In genomic region chr20:33459599-33459998, GRCh38 we compare ENCODE assay signal across 20 cellular contexts. TPM values are rescaled to one million over a fixed set of nuclear protein-coding genes. Genes with fewer than 3 reads are reported as not detected.
DNase-seq lines count a peak whose midpoint lies in the region; ATAC-seq, FAIRE-seq and TF ChIP-seq lines count a peak whose summit lies in the region.
"Had no signal": no experiment of that assay in that cellular context is flagged by ENCODE, and none has a peak within 500 bp of the region (broad histone marks: within the 10 kb centered on the region; RNA-seq: fewer than 3 reads in every experiment).

No MANE protein-coding gene starts in this region.

- POLR2A ChIA-PET in OCI-LY7 (lab: Charles Lee), result no interaction called here

- H3K36me3 ChIP-seq in OCI-LY7 (ENCODE audit: insufficient read depth, low read length), result no peaks in the 10 kb centered on the region
- H3K36me3 ChIP-seq: HAP-1 had no signal

- H3K4me1 ChIP-seq in OCI-LY7 (ENCODE audit: insufficient read depth, low read length, poor library complexity, severe bottlenecking), result peaks cover 23% of the 10 kb centered on the region
- H3K4me1 ChIP-seq: HAP-1 had no signal

- no peak overlapping the region for H3K27ac ChIP-seq in OCI-LY7 (ENCODE audit: low read depth, low read length, poor library complexity, severe bottlenecking)

- H3K36me3 Mint-ChIP-seq in activated naive CD4-positive, alpha-beta T cell treated with anti-CD3 and anti-CD28 coated beads, Interleukin-2, amount 50 U/mL, for 72 hours, result no peaks in the 10 kb centered on the region
- no peaks in the 10 kb centered on the region for H3K36me3 Mint-ChIP-seq in stimulated activated memory B cell treated with anti-CD40 and anti-IgM and Interleukin-4, amounts not matched to agents 10 μg/mL and 1 μg/mL and 100 μg/mL, for 72 hours
- H3K36me3 Mint-ChIP-seq: CD4-positive, alpha-beta memory T cell had no signal

- H3K4me3 Mint-ChIP-seq in stimulated activated memory B cell treated with anti-CD40 and anti-IgM and Interleukin-4, amounts not matched to agents 10 μg/mL and 1 μg/mL and 100 μg/mL, for 72 hours, result no peak overlapping the region
- H3K4me3 Mint-ChIP-seq: CD4-positive, alpha-beta memory T cell; HFFc6 had no signal

- no peaks in the 10 kb centered on the region for H3K9me3 Mint-ChIP-seq in activated naive CD4-positive, alpha-beta T cell treated with anti-CD3 and anti-CD28 coated beads, Interleukin-2, amount 50 U/mL, for 72 hours
- H3K9me3 Mint-ChIP-seq in stimulated activated memory B cell treated with anti-CD40 and anti-IgM and Interleukin-4, amounts not matched to agents 10 μg/mL and 1 μg/mL and 100 μg/mL, for 72 hours, result no peaks in the 10 kb centered on the region
- H3K9me3 Mint-ChIP-seq: CD4-positive, alpha-beta memory T cell; HFFc6 had no signal

- peaks cover 4% of the 10 kb centered on the region for H3K4me1 Mint-ChIP-seq in stimulated activated memory B cell treated with anti-CD40 and anti-IgM and Interleukin-4, amounts not matched to agents 10 μg/mL and 1 μg/mL and 100 μg/mL, for 72 hours

- DNase-seq in activated naive CD4-positive, alpha-beta T cell treated with anti-CD3 and anti-CD28 coated beads, Interleukin-2, amount 50 U/mL, for 72 hours (ENCODE audit: low spot score in 2 of 2), result no peak
- DNase-seq in activated naive CD4-positive, alpha-beta T cell treated with anti-CD3 and anti-CD28 coated beads, Interleukin-2, amount 50 U/mL, for 16 hours, result no peak
- DNase-seq in OCI-LY7 (ENCODE audit: low spot score) (no peak), myocyte (ENCODE audit: low read depth) (peak; percentile 26), NCI-H774 (lab: John Stamatoyannopoulos, UW) (no peak), GM19239 (ENCODE audit: insufficient read length, low spot score) (no peak), NOMO-1 treated with dmso at 0.1 percent for 144 hours (lab: John Stamatoyannopoulos, UW; ENCODE audit: unreplicated experiment) (no peak)
- DNase-seq: C1 segment of cervical spinal cord; Calu3; CD4-positive, alpha-beta memory T cell; COR-L47; DMS79 treated with DMSO at 0.1 percent for 48 hours; GF-D8; GOT3; HFFc6 had no signal

- H3K4me3 ChIP-seq in OCI-LY7 (ENCODE audit: low read depth, low read length, poor library complexity, severe bottlenecking), result no peak overlapping the region
- H3K4me3 ChIP-seq: HAP-1 had no signal

- no peak for FAIRE-seq in GM19239 (lab: Jason Lieb, UNC)
- FAIRE-seq: GM12891, GM18507, H54 had no signal

- peak overlapping the region; percentile 44 to 50 for H3K27ac Mint-ChIP-seq in activated naive CD4-positive, alpha-beta T cell treated with anti-CD3 and anti-CD28 coated beads, Interleukin-2, amount 50 U/mL, for 72 hours
- peak overlapping the region; percentile 55 for H3K27ac Mint-ChIP-seq in stimulated activated memory B cell treated with anti-CD40 and anti-IgM and Interleukin-4, amounts not matched to agents 10 μg/mL and 1 μg/mL and 100 μg/mL, for 72 hours
- H3K27ac Mint-ChIP-seq: HFFc6 had no signal

- peak overlapping the region; percentile 2; the same call in 1 of the 2 replicates for H3K4me2 ChIP-seq in OCI-LY7 (ENCODE audit: low read length)

- intact Hi-C loops in OCI-LY7 (cut with micrococcal nuclease; ENCODE audit: unreplicated experiment), result loop anchor here (5.0 kb wide), 1 partner anchor 48 kb away; no protein-coding TSS in a partner anchor

- CTCF ChIA-PET in OCI-LY7 (lab: Charles Lee; ENCODE audit: unreplicated experiment), result no interaction called here

- H3K27me3 Mint-ChIP-seq in stimulated activated memory B cell treated with anti-CD40 and anti-IgM and Interleukin-4, amounts not matched to agents 10 μg/mL and 1 μg/mL and 100 μg/mL, for 72 hours, result no peaks in the 10 kb centered on the region
- H3K27me3 Mint-ChIP-seq: CD4-positive, alpha-beta memory T cell had no signal

- no peak for ATAC-seq in activated naive CD4-positive, alpha-beta T cell treated with anti-CD3 and anti-CD28 coated beads, Interleukin-2, amount 50 U/mL, for 72 hours
- ATAC-seq in stimulated activated memory B cell treated with anti-CD40 and anti-IgM and Interleukin-4, amounts not matched to agents 10 μg/mL and 1 μg/mL and 100 μg/mL, for 72 hours, result no peak

- TF ChIP-seq CTCF in OCI-LY7 (conservative IDR thresholded peaks at IDR 0.05; ENCODE audit: low read length), result no peak

- H4K20me1 ChIP-seq in OCI-LY7 (ENCODE audit: insufficient read depth, low read length), result no peaks in the 10 kb centered on the region

- no TSS peak for BruUV-seq in OCI-LY7 (replicated peaks; lab: Mats Ljungman, UMichigan)

- H2AFZ ChIP-seq in OCI-LY7 (ENCODE audit: low read length), result no peak overlapping the region

- no peaks in the 10 kb centered on the region for H3K79me2 ChIP-seq in OCI-LY7 (ENCODE audit: insufficient read depth, low read depth, low read length)

- no peaks in the 10 kb centered on the region for H3K9me2 ChIP-seq in OCI-LY7 (ENCODE audit: insufficient read depth, low read length)

- H3K9me3 ChIP-seq in OCI-LY7 (ENCODE audit: low read length), result no peaks in the 10 kb centered on the region
- H3K9me3 ChIP-seq: HAP-1 had no signal

RNA-seq across cellular contexts. Expression of gene SNTA1, which starts 16.0 kb away (rescaled TPM):
- 1 to 10 TPM; 3.1 TPM for total RNA-seq in activated naive CD4-positive, alpha-beta T cell treated with anti-CD3 and anti-CD28 coated beads, Interleukin-2, amount 50 U/mL, for 72 hours
- 44.8 and 46.5 TPM in 2 replicates for total RNA-seq in OCI-LY7 (2014; rRNA removed; shearing (Covaris generic))
- total RNA-seq in OCI-LY7 (2022) (36.6 and 42.1 TPM in 2 replicates), myocyte (35.6 and 35.8 TPM in 2 replicates)
- 25.5 TPM for polyA plus RNA-seq in myocyte (2012)

RNA-seq across cellular contexts. Expression of gene CBFA2T2, which starts 30.3 kb away (rescaled TPM):
- total RNA-seq in activated naive CD4-positive, alpha-beta T cell treated with anti-CD3 and anti-CD28 coated beads, Interleukin-2, amount 50 U/mL, for 72 hours, result 10 to 100 TPM; 13.7 to 16.3 TPM
- total RNA-seq in OCI-LY7 (2014; rRNA removed; shearing (Covaris generic)), result 32.9 and 38.5 TPM in 2 replicates
- total RNA-seq in OCI-LY7 (2022) (20.7 and 22.2 TPM in 2 replicates), myocyte (12.4 and 14.3 TPM in 2 replicates)
- polyA plus RNA-seq in myocyte (2012), result 9.4 TPM

RNA-seq across cellular contexts. Expression of gene CDK5RAP1, which starts 58.3 kb away (rescaled TPM):
- 10 to 100 TPM; 40.0 to 44.2 TPM for total RNA-seq in activated naive CD4-positive, alpha-beta T cell treated with anti-CD3 and anti-CD28 coated beads, Interleukin-2, amount 50 U/mL, for 72 hours
- total RNA-seq in OCI-LY7 (2014; rRNA removed; shearing (Covaris generic)), result 32.1 and 41.2 TPM in 2 replicates
- 45.4 and 49.4 TPM in 2 replicates for total RNA-seq in OCI-LY7 (2022)
- 28.1 and 29.7 TPM in 2 replicates for total RNA-seq in myocyte
- polyA plus RNA-seq in myocyte (2012), result 25.4 TPM
